Comparison of ENCODE assay signal across 36 cellular contexts in the genomic region with DNA sequence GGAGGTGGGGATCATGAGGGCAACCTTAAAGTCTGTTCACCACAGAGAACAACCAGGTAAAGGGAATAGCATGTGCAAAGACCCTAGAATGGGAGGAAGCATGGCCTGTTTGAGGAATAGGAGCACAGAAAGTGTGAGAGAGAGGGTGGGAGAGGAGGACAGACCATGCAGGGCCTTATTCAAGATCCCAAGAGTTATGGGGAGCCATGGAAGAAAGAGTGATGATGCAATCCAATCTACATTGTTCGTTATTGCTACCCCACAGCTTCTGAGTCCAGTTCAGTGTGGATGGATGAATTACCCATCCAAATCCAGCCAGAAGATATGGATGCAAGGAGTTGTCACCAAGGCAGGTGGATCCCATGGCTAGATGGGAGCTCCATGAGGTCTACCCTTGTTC. TPM values are rescaled to one million over a fixed set of nuclear protein-coding genes. Genes with fewer than 3 reads are reported as not detected.
"Had no signal": no experiment of that assay in that cellular context is flagged by ENCODE, and none has a peak within 500 bp of the region (broad histone marks: within the 10 kb centered on the region; RNA-seq: fewer than 3 reads in every experiment).

No MANE protein-coding gene starts in this region.

- ATAC-seq: activated CD8-positive, alpha-beta T cell treated with anti-CD3 and anti-CD28 coated beads for 36 hours; activated naive CD4-positive, alpha-beta T cell treated with anti-CD3 and anti-CD28 coated beads, Interleukin-2, amount 50 U/mL, for 72 hours; activated T-cell treated with anti-CD3 and anti-CD28 coated beads, Interleukin-2, amount 50 U/mL, for 4 hours; activated T-cell treated with anti-CD3 and anti-CD28 coated beads, Interleukin-2, amount 50 U/mL, for 72 hours; activated T-helper 17 cell treated with anti-CD3 and anti-CD28 coated beads, Interleukin-2, amount 50 U/mL, for 72 hours; body of pancreas; T-helper 17 cell had no signal

- H3K9me3 ChIP-seq: adrenal gland, body of pancreas, breast epithelium had no signal

- H3K36me3 ChIP-seq: adrenal gland, brain microvascular endothelial cell, breast epithelium had no signal

- H3K27ac ChIP-seq: adrenal gland, body of pancreas, brain microvascular endothelial cell, breast epithelium, VCaP had no signal

- H3K27me3 ChIP-seq: adrenal gland, body of pancreas, brain microvascular endothelial cell, breast epithelium had no signal

- DNase-seq: activated B cell treated with CpG ODN at 0.5 μM for 24 hours; activated CD4-positive, alpha-beta memory T cell treated with anti-CD3 and anti-CD28 coated beads for 36 hours; activated CD4-positive, alpha-beta T cell treated with anti-CD3 and anti-CD28 coated beads for 4 hours; activated CD4-positive, alpha-beta T cell treated with anti-CD3 and anti-CD28 coated beads, Interleukin-2, amount 10 ng/mL, durations not matched to agents 24 days and 14 days; activated CD4-positive, alpha-beta T cell treated with anti-CD3 and anti-CD28 coated beads, Interleukin-2, amount 50 U/mL, for 1 hour; activated CD4-positive, alpha-beta T cell treated with anti-CD3 and anti-CD28 coated beads, Interleukin-2, amount 50 U/mL, for 4 hours; activated CD4-positive, CD25-positive, alpha-beta regulatory T cell treated with anti-CD3 and anti-CD28 coated beads, Interleukin-2, amount 50 U/mL, for 72 hours; activated CD8-positive, alpha-beta memory T cell treated with anti-CD3 and anti-CD28 coated beads, Interleukin-2, amount 50 U/mL, for 4 hours; activated CD8-positive, alpha-beta T cell treated with anti-CD3 and anti-CD28 coated beads for 36 hours; activated gamma-delta T cell treated with Interleukin-2 at 50 U/mL for 16 hours; activated naive CD4-positive, alpha-beta T cell; activated naive CD4-positive, alpha-beta T cell treated with anti-CD3 and anti-CD28 coated beads for 36 hours; activated naive CD4-positive, alpha-beta T cell treated with anti-CD3 and anti-CD28 coated beads, Interleukin-2, amount 50 U/mL, for 16 hours; activated naive CD8-positive, alpha-beta T cell treated with anti-CD3 and anti-CD28 coated beads for 36 hours; activated T-cell treated with anti-CD3 and anti-CD28 coated beads for 4 hours; activated T-cell treated with anti-CD3 and anti-CD28 coated beads, Interleukin-2, amount 50 U/mL, for 1 hour; activated T-cell treated with anti-CD3 and anti-CD28 coated beads, Interleukin-2, amount 50 U/mL, for 4 hours; activated T-cell treated with anti-CD3 and anti-CD28 coated beads, Interleukin-2, amount 50 U/mL, for 72 hours; adrenal gland; amniotic stem cell; aorta; body of pancreas; brain microvascular endothelial cell; central memory CD4-positive, alpha-beta T cell; T-helper 17 cell; T1000 had no signal

- FAIRE-seq: astrocyte, colon, TTC549 had no signal

- H3K4me3 ChIP-seq: adrenal gland, body of pancreas, breast epithelium had no signal

- H3K4me1 ChIP-seq: breast epithelium had no signal

RNA-seq across cellular contexts. Expression of gene NODAL, which starts 45.3 kb away (rescaled TPM):
- total RNA-seq: activated B cell treated with CpG ODN at 0.5 μM for 24 hours; activated CD4-positive, alpha-beta memory T cell treated with anti-CD3 and anti-CD28 coated beads for 36 hours; activated CD4-positive, alpha-beta T cell treated with anti-CD3 and anti-CD28 coated beads, Interleukin-2, amount 10 ng/mL, durations not matched to agents 24 days and 14 days; activated CD8-positive, alpha-beta memory T cell treated with anti-CD3 and anti-CD28 coated beads for 36 hours; activated CD8-positive, alpha-beta T cell treated with anti-CD3 and anti-CD28 coated beads for 36 hours; activated naive CD4-positive, alpha-beta T cell treated with anti-CD3 and anti-CD28 coated beads for 36 hours; activated naive CD4-positive, alpha-beta T cell treated with anti-CD3 and anti-CD28 coated beads, Interleukin-2, amount 50 U/mL, for 72 hours; activated naive CD8-positive, alpha-beta T cell treated with anti-CD3 and anti-CD28 coated beads for 36 hours; activated T-cell treated with anti-CD3 and anti-CD28 coated beads, Interleukin-2, amount 50 U/mL, for 4 hours; activated T-cell treated with anti-CD3 and anti-CD28 coated beads, Interleukin-2, amount 50 U/mL, for 72 hours; activated T-helper 1 cell treated with anti-CD3 and anti-CD28 coated beads, Interleukin-12 subunit alpha, Interleukin-12 subunit beta, Interleukin-2, Interleukin-4 antibody, amounts not matched to agents 30 ng/mL and 10 ng/mL and 1 ng/mL, durations not matched to agents 14 hours and 24 hours and 36 hours; activated T-helper 17 cell treated with anti-CD3 and anti-CD28 coated beads, Interleukin-2, amount 50 U/mL, for 72 hours; adrenal gland; aorta; astrocyte; body of pancreas; breast epithelium; T-helper 1 cell treated with Interleukin-12 subunit alpha and Interleukin-12 subunit beta and Interleukin-4 antibody, amounts not matched to agents 30 ng/mL and 1 ng/mL, for 36 hours; T-helper 17 cell had no signal
- polyA plus RNA-seq: adrenal gland had no signal
